Comparison of ENCODE assay signal across 24 cellular contexts in the genomic region with DNA sequence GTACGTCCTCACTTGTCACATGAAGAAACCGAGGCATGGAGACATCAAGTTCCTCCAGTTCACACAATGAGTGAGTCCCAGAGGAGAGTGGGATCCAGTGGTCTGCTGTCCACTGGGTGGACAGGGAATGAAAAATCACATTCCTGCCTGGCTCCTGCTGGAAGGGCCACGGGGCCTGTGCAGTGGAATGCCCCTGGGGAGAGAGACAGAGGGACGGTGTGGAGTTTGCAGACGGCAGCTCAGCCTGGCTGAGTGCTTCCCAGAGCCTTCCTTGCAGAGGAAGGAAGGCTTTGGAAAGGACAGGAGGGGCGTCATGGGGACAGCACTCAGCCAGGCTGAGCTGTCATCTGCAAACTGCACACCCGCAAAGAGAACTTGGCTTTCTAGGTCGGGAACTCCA.
A peak's percentile ranks its signal among the peaks of the same experiment; 100 is the strongest.
DNase-seq lines count a peak whose midpoint lies in the region; ATAC-seq and TF ChIP-seq lines count a peak whose summit lies in the region.
"Had no signal": no experiment of that assay in that cellular context is flagged by ENCODE, and none has a peak within 500 bp of the region (broad histone marks: within the 10 kb centered on the region; RNA-seq: fewer than 3 reads in every experiment).

No MANE protein-coding gene starts in this region.

- H3K27ac ChIP-seq in cardiac muscle cell (peak overlapping the region; percentile 19), heart right ventricle (no peak overlapping the region), endodermal cell (ENCODE audit: low read depth, low read length) (peak overlapping the region; percentile 95), neural progenitor cell (no peak overlapping the region), vagina (peak overlapping the region; percentile 14), thyroid gland (no peak overlapping the region)
- H3K27ac ChIP-seq: GM23248, PC-9 had no signal

- no peak overlapping the region for H3K4me2 ChIP-seq in neural progenitor cell
- H3K4me2 ChIP-seq: PC-9 had no signal

- H3K4me1 ChIP-seq in cardiac muscle cell (ENCODE audit: low read depth) = peaks cover 22% of the 10 kb centered on the region
- H3K4me1 ChIP-seq in heart right ventricle = peaks cover 0 to 33% (median 16%) of the 10 kb centered on the region in 9 donors
- no peaks in the 10 kb centered on the region for H3K4me1 ChIP-seq in endodermal cell (ENCODE audit: control insufficient read depth, insufficient read depth, low read length)
- peaks cover 29% of the 10 kb centered on the region for H3K4me1 ChIP-seq in neural progenitor cell
- peaks cover 37% of the 10 kb centered on the region for H3K4me1 ChIP-seq in vagina
- no peaks in the 10 kb centered on the region for H3K4me1 ChIP-seq in thyroid gland
- H3K4me1 ChIP-seq: HAP-1 had no signal

- H3K9ac ChIP-seq in endodermal cell (ENCODE audit: extremely low read depth, low read length, poor library complexity, severe bottlenecking) (no peak overlapping the region), neural progenitor cell (no peak overlapping the region)
- H3K9ac ChIP-seq: GM23248 had no signal

- H3F3A ChIP-seq in neural progenitor cell (ENCODE audit: low read depth) = peaks cover 20% of the 10 kb centered on the region

- H3K36me3 ChIP-seq in cardiac muscle cell (no peaks in the 10 kb centered on the region), heart right ventricle (no peaks in the 10 kb centered on the region), endodermal cell (ENCODE audit: control insufficient read depth, insufficient read depth, low read length) (peaks cover 29% of the 10 kb centered on the region), neural progenitor cell (no peaks in the 10 kb centered on the region), vagina (no peaks in the 10 kb centered on the region), thyroid gland (no peaks in the 10 kb centered on the region)
- H3K36me3 ChIP-seq: HAP-1, MG63 had no signal

- no peaks in the 10 kb centered on the region for H3K9me3 Mint-ChIP-seq in endodermal cell
- no peaks in the 10 kb centered on the region for H3K9me3 Mint-ChIP-seq in neural progenitor cell
- H3K9me3 Mint-ChIP-seq: CD4-positive, alpha-beta T cell; HFFc6 had no signal

- DNase-seq in cardiac muscle cell (ENCODE audit: low read depth in 1 of 2, low spot score in 1 of 2) = peak in 1 of 2 donors; percentile 39
- no peak for DNase-seq in heart right ventricle
- no peak for DNase-seq in endodermal cell
- peak; percentile 24 for DNase-seq in neural progenitor cell (ENCODE audit: low spot score)
- DNase-seq in vagina (ENCODE audit: extremely low spot score in 2 of 2) = no peak
- no peak for DNase-seq in thyroid gland
- no peak for DNase-seq in CD1c-positive myeloid dendritic cell (ENCODE audit: extremely low spot score)
- DNase-seq: CD4-positive, alpha-beta T cell; GM23248; HFFc6; IMR-90; KG1; MG63; NCI-H1105 treated with DMSO at 0.1 percent for 48 hours; NCI-H146; NCI-H1930; NCI-H446 treated with DMSO at 0.1 percent for 48 hours; NCI-H526; NCI-H82; NK-92 treated with Interleukin-12 subunit alpha and Interleukin-12 subunit beta, amount 100 ng/mL, for 24 hours; PC-9; SHP77 had no signal

- H3K27ac Mint-ChIP-seq in endodermal cell (peak overlapping the region; percentile 72), neural progenitor cell (peak overlapping the region; percentile 74)
- H3K27ac Mint-ChIP-seq: CD4-positive, alpha-beta T cell; HFFc6 had no signal

- intact Hi-C loops in heart right ventricle (cut with DNase I) = loop anchor here in 3 of 10 donors (10.0 kb wide), 2 partner anchors 45 to 75 kb away; a partner anchor contains a TSS
- intact Hi-C loops in vagina (cut with DNase I) = no loop called here
- intact Hi-C loops in thyroid gland (cut with DNase I) = no loop called here

- H2AFZ ChIP-seq in neural progenitor cell (replicated peaks) = no peak overlapping the region
- H2AFZ ChIP-seq: GM23248, PC-9 had no signal

- ATAC-seq in heart right ventricle = no peak
- ATAC-seq in HG03095 (IDR thresholded peaks at IDR 0.05; ENCODE audit: unreplicated experiment) = no peak

- H3K4me3 ChIP-seq in cardiac muscle cell (no peak overlapping the region), heart right ventricle (no peak overlapping the region), endodermal cell (ENCODE audit: low read length) (no peak overlapping the region), neural progenitor cell (no peak overlapping the region), vagina (no peak overlapping the region), thyroid gland (replicated peaks in 1 of 3) (no peak overlapping the region)
- H3K4me3 ChIP-seq: GM23248, HAP-1, MG63, PC-9 had no signal

- no peak for TF ChIP-seq POLR2A in vagina (IDR thresholded peaks at IDR 0.05)
- TF ChIP-seq POLR2A in thyroid gland (IDR thresholded peaks at IDR 0.05) = no peak

- 74% methylated on average over 8 of the region's 8 CpGs for WGBS in heart right ventricle, 2 donors
- 86 to 91% methylated on average over 8 of the region's 8 CpGs for WGBS in endodermal cell (ENCODE audit: insufficient coverage in 1 of 2, insufficient read length in 1 of 2), 2 experiments
- 78 to 80% methylated on average over 8 of the region's 8 CpGs for WGBS in thyroid gland, 2 donors

- H3K27me3 ChIP-seq in cardiac muscle cell (no peaks in the 10 kb centered on the region), heart right ventricle (no peaks in the 10 kb centered on the region), endodermal cell (ENCODE audit: control insufficient read depth, insufficient read depth, low read length, poor library complexity, severe bottlenecking) (no peaks in the 10 kb centered on the region), neural progenitor cell (no peaks in the 10 kb centered on the region), vagina (no peaks in the 10 kb centered on the region), thyroid gland (no peaks in the 10 kb centered on the region)
- H3K27me3 ChIP-seq: MG63 had no signal

- peaks cover 5% of the 10 kb centered on the region for H3K4me1 Mint-ChIP-seq in endodermal cell
- H3K4me1 Mint-ChIP-seq in neural progenitor cell = peaks cover 81% of the 10 kb centered on the region

- H4K20me1 ChIP-seq in neural progenitor cell (ENCODE audit: low read depth) = peaks cover 23% of the 10 kb centered on the region

- H3K36me3 Mint-ChIP-seq in endodermal cell (ENCODE audit: low read depth) (peaks cover 10% of the 10 kb centered on the region), neural progenitor cell (no peaks in the 10 kb centered on the region)

- no peaks in the 10 kb centered on the region for H3K27me3 Mint-ChIP-seq in endodermal cell (ENCODE audit: insufficient read depth)
- H3K27me3 Mint-ChIP-seq in neural progenitor cell (ENCODE audit: insufficient read depth, low read depth) = peaks cover 8% of the 10 kb centered on the region

- H3K4me3 Mint-ChIP-seq in endodermal cell (no peak overlapping the region), neural progenitor cell (no peak overlapping the region)
- H3K4me3 Mint-ChIP-seq: CD4-positive, alpha-beta T cell; HFFc6 had no signal

- no peaks in the 10 kb centered on the region for H3K79me2 ChIP-seq in neural progenitor cell (ENCODE audit: low read depth)

- TF ChIP-seq CTCF in cardiac muscle cell (IDR thresholded peaks at IDR 0.05; ENCODE audit: low read depth, low read length) (no peak), heart right ventricle (IDR thresholded peaks at IDR 0.05) (no peak), endodermal cell (conservative IDR thresholded peaks at IDR 0.05) (no peak), neural progenitor cell (IDR thresholded peaks at IDR 0.05) (no peak), vagina (IDR thresholded peaks at IDR 0.05) (no peak), thyroid gland (IDR thresholded peaks at IDR 0.05) (no peak)

- H3K9me3 ChIP-seq in cardiac muscle cell (ENCODE audit: low read depth) = no peaks in the 10 kb centered on the region
- H3K9me3 ChIP-seq in heart right ventricle = no peaks in the 10 kb centered on the region
- H3K9me3 ChIP-seq in endodermal cell (ENCODE audit: control insufficient read depth, low read length) = no peaks in the 10 kb centered on the region
- no peaks in the 10 kb centered on the region for H3K9me3 ChIP-seq in neural progenitor cell (ENCODE audit: low read depth)
- no peaks in the 10 kb centered on the region for H3K9me3 ChIP-seq in vagina
- H3K9me3 ChIP-seq in thyroid gland = no peaks in the 10 kb centered on the region
- H3K9me3 ChIP-seq: HAP-1, MG63 had no signal

Comparison
In these comparisons a context has a peak if more than half of its experiments do, and no peak if none do; other contexts are left out.
1. H3K27ac ChIP-seq: peak in cardiac muscle cell (single experiment), endodermal cell (single experiment) and vagina (single experiment); none in heart right ventricle (0 of 10), neural progenitor cell (single experiment) and thyroid gland (0 of 3).